In genomic region chr5:141040093-141040762, GRCh38 we compare ENCODE assay signal across 8 cellular contexts. TPM values are rescaled to one million over a fixed set of nuclear protein-coding genes. Genes with fewer than 3 reads are reported as not detected.
DNase-seq lines count a peak whose midpoint lies in the region; ATAC-seq and TF ChIP-seq lines count a peak whose summit lies in the region.

No MANE protein-coding gene starts in this region.

- H3K4me3 Mint-ChIP-seq in activated CD4-positive, alpha-beta T cell treated with anti-CD3 and anti-CD28 coated beads for 36 hours: no peak overlapping the region
- H3K4me3 Mint-ChIP-seq in activated CD4-positive, alpha-beta T cell treated with anti-CD3 and anti-CD28 coated beads, Interleukin-2, amount 10 ng/mL, durations not matched to agents 24 days and 14 days: no peak overlapping the region
- H3K4me3 Mint-ChIP-seq in osteocyte (ENCODE audit: unreplicated experiment): no peak overlapping the region

- ATAC-seq in activated CD4-positive, alpha-beta T cell treated with anti-CD3 and anti-CD28 coated beads for 36 hours: no peak
- ATAC-seq in PC-3 (peak; percentile 72), gastroesophageal sphincter (peak; percentile 37), GM21825 (IDR thresholded peaks at IDR 0.05; ENCODE audit: unreplicated experiment) (no peak)

- peak overlapping the region; percentile 96 for H3K4me2 ChIP-seq in PC-3 (ENCODE audit: low read length)

- H3F3A ChIP-seq in PC-3 (ENCODE audit: low read length, unreplicated experiment): no peaks in the 10 kb centered on the region

- H3K9me3 Mint-ChIP-seq in activated CD4-positive, alpha-beta T cell treated with anti-CD3 and anti-CD28 coated beads for 36 hours (ENCODE audit: low read depth): no peaks in the 10 kb centered on the region
- H3K9me3 Mint-ChIP-seq in activated CD4-positive, alpha-beta T cell treated with anti-CD3 and anti-CD28 coated beads, Interleukin-2, amount 10 ng/mL, durations not matched to agents 24 days and 14 days: no peaks in the 10 kb centered on the region
- H3K9me3 Mint-ChIP-seq in osteocyte (ENCODE audit: unreplicated experiment): no peaks in the 10 kb centered on the region

- peak overlapping the region; percentile 89 for H3K9ac ChIP-seq in PC-3 (ENCODE audit: low read length)

- no peaks in the 10 kb centered on the region for H3K36me3 Mint-ChIP-seq in activated CD4-positive, alpha-beta T cell treated with anti-CD3 and anti-CD28 coated beads for 36 hours (ENCODE audit: low read depth)
- H3K36me3 Mint-ChIP-seq in activated CD4-positive, alpha-beta T cell treated with anti-CD3 and anti-CD28 coated beads, Interleukin-2, amount 10 ng/mL, durations not matched to agents 24 days and 14 days (ENCODE audit: low read depth): no peaks in the 10 kb centered on the region
- no peaks in the 10 kb centered on the region for H3K36me3 Mint-ChIP-seq in osteocyte (ENCODE audit: unreplicated experiment)

- CTCF ChIA-PET in activated CD4-positive, alpha-beta T cell treated with anti-CD3 and anti-CD28 coated beads for 36 hours (lab: Charles Lee): interaction anchor here (1.0 to 1.2 kb wide), 2 partner anchors 142 to 164 kb away, joined by 3 to 4 read pairs; partner anchors contain the start of gene PCDHB16
- CTCF ChIA-PET in PC-3 (lab: Charles Lee): interaction anchor here (0.6 to 2.0 kb wide), 12 partner anchors 36 to 219 kb away, joined by 3 to 66 read pairs (median 6); partner anchors contain the start of genes PCDHA12, PCDHA13, PCDHA5 and PCDHAC1

- H3K27ac Mint-ChIP-seq in activated CD4-positive, alpha-beta T cell treated with anti-CD3 and anti-CD28 coated beads for 36 hours: no peak overlapping the region
- no peak overlapping the region for H3K27ac Mint-ChIP-seq in activated CD4-positive, alpha-beta T cell treated with anti-CD3 and anti-CD28 coated beads, Interleukin-2, amount 10 ng/mL, durations not matched to agents 24 days and 14 days
- H3K27ac Mint-ChIP-seq in osteocyte (ENCODE audit: unreplicated experiment): no peak overlapping the region

- H3K79me2 ChIP-seq in PC-3 (ENCODE audit: low read length): no peaks in the 10 kb centered on the region

- H3K4me3 ChIP-seq in PC-3 (ENCODE audit: low read length): peak overlapping the region; percentile 82
- H3K4me3 ChIP-seq in gastroesophageal sphincter: peak overlapping the region; percentile 47 to 48

- peaks cover 9% of the 10 kb centered on the region for H3K4me1 ChIP-seq in PC-3 (ENCODE audit: insufficient read depth, low read length)
- peaks cover 0 to 23% (median 3%) of the 10 kb centered on the region in 3 donors for H3K4me1 ChIP-seq in gastroesophageal sphincter

- POLR2A ChIA-PET in activated CD4-positive, alpha-beta T cell treated with anti-CD3 and anti-CD28 coated beads for 36 hours (lab: Charles Lee): no interaction called here
- POLR2A ChIA-PET in PC-3 (lab: Charles Lee; ENCODE audit: unreplicated experiment): interaction anchor here (1.0 to 1.2 kb wide), 2 partner anchors 36 to 74 kb away, joined by 3 to 6 read pairs; partner anchors contain the start of gene PCDHAC2

- TF ChIP-seq EP300 in gastroesophageal sphincter (IDR thresholded peaks at IDR 0.05): no peak

- H3K4me1 Mint-ChIP-seq in activated CD4-positive, alpha-beta T cell treated with anti-CD3 and anti-CD28 coated beads for 36 hours: no peaks in the 10 kb centered on the region
- no peaks in the 10 kb centered on the region for H3K4me1 Mint-ChIP-seq in activated CD4-positive, alpha-beta T cell treated with anti-CD3 and anti-CD28 coated beads, Interleukin-2, amount 10 ng/mL, durations not matched to agents 24 days and 14 days
- no peaks in the 10 kb centered on the region for H3K4me1 Mint-ChIP-seq in osteocyte (ENCODE audit: unreplicated experiment)

- 2 to 12% methylated on average over 10 to 21 of the region's 24 CpGs for WGBS in gastroesophageal sphincter (ENCODE audit: low coverage in 1 of 2), 2 donors

- H3K9me2 ChIP-seq in PC-3 (replicated peaks; ENCODE audit: low read length): no peaks in the 10 kb centered on the region

- intact Hi-C loops in activated CD4-positive, alpha-beta T cell treated with anti-CD3 and anti-CD28 coated beads for 36 hours (cut with DNase I, micrococcal nuclease): loop anchor here (2.0 to 5.0 kb wide), 3 partner anchors 159 to 253 kb away; partner anchors contain the start of genes PCDHA1 (in 1 of the 2) and PCDHA8 (in 1 of the 2)
- intact Hi-C loops in activated CD4-positive, alpha-beta T cell treated with anti-CD3 and anti-CD28 coated beads, Interleukin-2, amount 10 ng/mL, durations not matched to agents 24 days and 14 days (cut with micrococcal nuclease): no loop called here
- intact Hi-C loops in PC-3 (cut with micrococcal nuclease): loop anchor here (1.0 kb wide), 5 partner anchors 36 to 165 kb away; partner anchors contain the start of genes PCDHA12, PCDHA13, PCDHAC1 and PCDHAC2

- no peaks in the 10 kb centered on the region for H3K9me3 ChIP-seq in PC-3 (ENCODE audit: low read length)
- H3K9me3 ChIP-seq in gastroesophageal sphincter: no peaks in the 10 kb centered on the region

- TSS peak; percentile 99 for BruUV-seq in PC-3 (replicated peaks; lab: Mats Ljungman, UMichigan)

- H3K36me3 ChIP-seq in PC-3 (ENCODE audit: low read depth, low read length) (no peaks in the 10 kb centered on the region), gastroesophageal sphincter (no peaks in the 10 kb centered on the region)

- TF ChIP-seq POLR2A in gastroesophageal sphincter (IDR thresholded peaks at IDR 0.05): no peak

- peak overlapping the region; percentile 87 for H2AFZ ChIP-seq in PC-3 (ENCODE audit: low read length)

- no peaks in the 10 kb centered on the region for H4K20me1 ChIP-seq in PC-3 (ENCODE audit: low read length)

- DNase-seq in activated CD4-positive, alpha-beta T cell treated with anti-CD3 and anti-CD28 coated beads for 36 hours: peak; percentile 16
- no peak for DNase-seq in activated CD4-positive, alpha-beta T cell treated with anti-CD3 and anti-CD28 coated beads, Interleukin-2, amount 10 ng/mL, durations not matched to agents 24 days and 14 days
- DNase-seq in PC-3: peak; percentile 79
- DNase-seq in osteocyte (ENCODE audit: extremely low spot score, unreplicated experiment): no peak
- DNase-seq in mesenteric fat pad (ENCODE audit: low spot score): no peak
- no peak for DNase-seq in Kasumi-1 (lab: John Stamatoyannopoulos, UW)

- peaks cover 13% of the 10 kb centered on the region for H3K27me3 Mint-ChIP-seq in activated CD4-positive, alpha-beta T cell treated with anti-CD3 and anti-CD28 coated beads for 36 hours
- H3K27me3 Mint-ChIP-seq in activated CD4-positive, alpha-beta T cell treated with anti-CD3 and anti-CD28 coated beads, Interleukin-2, amount 10 ng/mL, durations not matched to agents 24 days and 14 days: no peaks in the 10 kb centered on the region
- peaks cover 17% of the 10 kb centered on the region for H3K27me3 Mint-ChIP-seq in osteocyte (ENCODE audit: unreplicated experiment)

- H3K27me3 ChIP-seq in PC-3 (ENCODE audit: low read length) (no peaks in the 10 kb centered on the region), gastroesophageal sphincter (peaks cover 13% of the 10 kb centered on the region)

- TF ChIP-seq CTCF in PC-3 (conservative IDR thresholded peaks at IDR 0.05; ENCODE audit: low read depth, low read length) (peak; percentile 78), gastroesophageal sphincter (IDR thresholded peaks at IDR 0.05) (peak; percentile 43 to 72 (median 47)), osteocyte (IDR thresholded peaks at IDR 0.05) (peak; percentile 88)

- H3K27ac ChIP-seq in PC-3 (ENCODE audit: low read length): peak overlapping the region; percentile 79
- peak overlapping the region; percentile 12 to 76 (median 69) for H3K27ac ChIP-seq in gastroesophageal sphincter

RNA-seq across cellular contexts. Expression of gene PCDHB1, which starts 10.9 kb away (rescaled TPM):
- total RNA-seq in activated CD4-positive, alpha-beta T cell treated with anti-CD3 and anti-CD28 coated beads for 36 hours: not detected
- total RNA-seq in activated CD4-positive, alpha-beta T cell treated with anti-CD3 and anti-CD28 coated beads, Interleukin-2, amount 10 ng/mL, durations not matched to agents 24 days and 14 days: not detected in 2 replicates
- total RNA-seq in PC-3 (2014; rRNA removed): 0.06 and 0.07 TPM in 2 replicates
- total RNA-seq in gastroesophageal sphincter: under 1 TPM in 2 of 4 donors, not detected in 2; 0.05 to 0.13 TPM
- 0.03 and 0.05 TPM in 2 replicates for total RNA-seq in osteocyte
- total RNA-seq in mesenteric fat pad: not detected

RNA-seq across cellular contexts. Expression of gene PCDHB2, which starts 54.2 kb away (rescaled TPM):
- not detected for total RNA-seq in activated CD4-positive, alpha-beta T cell treated with anti-CD3 and anti-CD28 coated beads for 36 hours
- total RNA-seq in activated CD4-positive, alpha-beta T cell treated with anti-CD3 and anti-CD28 coated beads, Interleukin-2, amount 10 ng/mL, durations not matched to agents 24 days and 14 days: 0.19 TPM in 1 of 2 replicates, not detected in the other
- total RNA-seq in PC-3 (2014; rRNA removed) (13.8 and 15.0 TPM in 2 replicates), gastroesophageal sphincter (1 to 10 TPM; 1.4 to 3.0 (median 1.9) TPM), osteocyte (91.5 and 92.7 TPM in 2 replicates), mesenteric fat pad (3.4 TPM)

Comparison
In these comparisons a context has a peak if more than half of its experiments do, and no peak if none do; other contexts are left out.
1. DNase-seq: peak in activated CD4-positive, alpha-beta T cell treated with anti-CD3 and anti-CD28 coated beads for 36 hours (single experiment) and PC-3 (single experiment); none in activated CD4-positive, alpha-beta T cell treated with anti-CD3 and anti-CD28 coated beads, Interleukin-2, amount 10 ng/mL, durations not matched to agents 24 days and 14 days (single experiment), osteocyte (single experiment), mesenteric fat pad (single experiment) and Kasumi-1 (0 of 2).
2. ATAC-seq: peak in PC-3 (single experiment) and gastroesophageal sphincter (single experiment); none in activated CD4-positive, alpha-beta T cell treated with anti-CD3 and anti-CD28 coated beads for 36 hours (single experiment) and GM21825 (single experiment).
3. Peak in every context shown above with its lines, with median percentiles within 50 percentile points of each other: CTCF ChIP-seq.